ENCODE assay signal across 9 cellular contexts in genomic region chr16:89484923-89485679, GRCh38. TPM values are rescaled to one million over a fixed set of nuclear protein-coding genes. Genes with fewer than 3 reads are reported as not detected.
A peak's percentile ranks its signal among the peaks of the same experiment; 100 is the strongest.
DNase-seq lines count a peak whose midpoint lies in the region; ATAC-seq, FAIRE-seq and TF ChIP-seq lines count a peak whose summit lies in the region.
"Had no signal": no experiment of that assay in that cellular context is flagged by ENCODE, and none has a peak within 500 bp of the region (broad histone marks: within the 10 kb centered on the region; RNA-seq: fewer than 3 reads in every experiment).

No MANE protein-coding gene starts in this region.

- H3K27me3 Mint-ChIP-seq in osteocyte (ENCODE audit: unreplicated experiment) = no peaks in the 10 kb centered on the region

- peak overlapping the region; percentile 29 for H3K27ac Mint-ChIP-seq in osteocyte (ENCODE audit: unreplicated experiment)

- peak; percentile 24 for TF ChIP-seq POLR2A in GM18505 (IDR thresholded peaks at IDR 0.05; ENCODE audit: borderline replicate concordance, extremely low read depth, insufficient read depth, insufficient read length)

- no peak overlapping the region for H3K4me3 Mint-ChIP-seq in osteocyte (ENCODE audit: unreplicated experiment)

- H3K36me3 Mint-ChIP-seq in osteocyte (ENCODE audit: unreplicated experiment) = peaks cover 2% of the 10 kb centered on the region

- no peak for FAIRE-seq in HTR-8/SVneo (lab: Jason Lieb, UNC)
- FAIRE-seq: colon had no signal

- TF ChIP-seq CTCF in osteocyte (IDR thresholded peaks at IDR 0.05) = no peak

- DNase-seq in activated T-cell treated with anti-CD3 and anti-CD28 coated beads, Interleukin-2, amount 50 U/mL, for 48 hours = peak; percentile 39 to 52
- DNase-seq in osteocyte (ENCODE audit: extremely low spot score, unreplicated experiment) = no peak
- no peak for DNase-seq in HTR-8/SVneo (ENCODE audit: insufficient read length, low spot score)
- no peak for DNase-seq in NCI-H526 (lab: John Stamatoyannopoulos, UW)
- DNase-seq in central memory CD4-positive, alpha-beta T cell = no peak
- no peak for DNase-seq in NCI-H446 treated with DMSO at 0.1 percent for 48 hours (lab: John Stamatoyannopoulos, UW)

- H3K9me3 Mint-ChIP-seq in osteocyte (ENCODE audit: unreplicated experiment) = no peaks in the 10 kb centered on the region

- peaks cover 70% of the 10 kb centered on the region for H3K4me1 Mint-ChIP-seq in osteocyte (ENCODE audit: unreplicated experiment)

- ATAC-seq in GM18505 (IDR thresholded peaks at IDR 0.05; ENCODE audit: unreplicated experiment) = no peak
- peak; percentile 49 for ATAC-seq in HG02981 (IDR thresholded peaks at IDR 0.05; ENCODE audit: unreplicated experiment)

RNA-seq across cellular contexts. Expression of gene ANKRD11, which starts 5.3 kb away (rescaled TPM):
- 188 and 209 TPM in 2 replicates for total RNA-seq in osteocyte

RNA-seq across cellular contexts. Expression of gene SPG7, which starts 23.1 kb away (rescaled TPM):
- total RNA-seq in osteocyte = 113 and 125 TPM in 2 replicates

Comparison
In these comparisons a context has a peak if more than half of its experiments do, and no peak if none do; other contexts are left out.
1. DNase-seq: peak in activated T-cell treated with anti-CD3 and anti-CD28 coated beads, Interleukin-2, amount 50 U/mL, for 48 hours (2 of 2); none in osteocyte (single experiment), HTR-8/SVneo (single experiment), NCI-H526 (0 of 2), central memory CD4-positive, alpha-beta T cell (single experiment) and NCI-H446 treated with DMSO at 0.1 percent for 48 hours (single experiment).